ENCODE assay signal across 32 cellular contexts in genomic region chr18:30106356-30106755, GRCh38.
DNase-seq lines count a peak whose midpoint lies in the region; ATAC-seq, FAIRE-seq and TF ChIP-seq lines count a peak whose summit lies in the region.
"Had no signal": no experiment of that assay in that cellular context is flagged by ENCODE, and none has a peak within 500 bp of the region (broad histone marks: within the 10 kb centered on the region; RNA-seq: fewer than 3 reads in every experiment).

No MANE protein-coding gene starts in this region.

- H3K18ac ChIP-seq in H1 (ENCODE audit: extremely low read depth, low read length): no peak overlapping the region

- intact Hi-C loops in MCF 10A (cut with micrococcal nuclease) (no loop called here), breast epithelium (cut with DNase I; ENCODE audit: low total_unique reads) (no loop called here), PC-3 (cut with micrococcal nuclease) (no loop called here), testis (cut with DNase I; ENCODE audit: low total_unique reads) (no loop called here)

- no peak overlapping the region for H3K23ac ChIP-seq in H1 (ENCODE audit: insufficient read length)

- no peaks in the 10 kb centered on the region for H3K4me1 ChIP-seq in breast epithelium
- peaks cover 20% of the 10 kb centered on the region for H3K4me1 ChIP-seq in PC-3 (ENCODE audit: insufficient read depth, low read length)
- no peaks in the 10 kb centered on the region for H3K4me1 ChIP-seq in H1 (replicated peaks in 1 of 4; ENCODE audit: control insufficient read depth in 3 of 4, insufficient read depth in 4 of 4, low read length in 3 of 4)
- no peaks in the 10 kb centered on the region for H3K4me1 ChIP-seq in testis
- H3K4me1 ChIP-seq: body of pancreas, upper lobe of right lung had no signal

- H3K36me3 Mint-ChIP-seq in MCF 10A (ENCODE audit: insufficient read depth, unreplicated experiment): no peaks in the 10 kb centered on the region
- H3K36me3 Mint-ChIP-seq: activated CD4-positive, alpha-beta memory T cell treated with anti-CD3 and anti-CD28 coated beads for 36 hours; activated naive CD8-positive, alpha-beta T cell treated with anti-CD3 and anti-CD28 coated beads, Interleukin-2, amount 10 ng/mL, durations not matched to agents 7 days and 5 days; natural killer cell treated with Interleukin-12 subunit alpha and Interleukin-12 subunit beta and Interleukin-15 and Interleukin-18, amount 100 ng/mL, for 72 hours; stimulated activated effector memory CD8-positive, alpha-beta T cell treated with anti-CD3 and anti-CD28 coated beads, Interleukin-12 subunit alpha, Interleukin-12 subunit beta, amount 100 ng/mL, for 72 hours had no signal

- H3K9me3 ChIP-seq in breast epithelium (no peaks in the 10 kb centered on the region), PC-3 (ENCODE audit: low read length) (no peaks in the 10 kb centered on the region), H1 (ENCODE audit: insufficient read depth in 2 of 2, low read depth in 1 of 2, low read length in 1 of 2) (no peaks in the 10 kb centered on the region), testis (no peaks in the 10 kb centered on the region)
- H3K9me3 ChIP-seq: body of pancreas, ovary, upper lobe of right lung had no signal

- TF ChIP-seq RAD21 in H1 (IDR thresholded peaks at IDR 0.05 in 1 of 2, conservative IDR thresholded peaks at IDR 0.05 in 1 of 2; ENCODE audit: low read depth in 2 of 2, low read length in 2 of 2): no peak

- H3K9ac ChIP-seq in PC-3 (ENCODE audit: low read length) (no peak overlapping the region), H1 (replicated peaks in 1 of 4; ENCODE audit: extremely low read depth in 1 of 4, low read depth in 3 of 4, low read length in 3 of 4) (no peak overlapping the region)

- H2BK12ac ChIP-seq in H1 (ENCODE audit: low read depth, low read length): no peak overlapping the region

- 91% methylated on average over 1 of the region's 1 CpG; no CpG with 5 or more reads in 1 of the 2 experiments for WGBS in H1 (ENCODE audit: extremely low coverage in 1 of 2, insufficient coverage in 1 of 2, insufficient read length in 1 of 2, insufficient replicate concordance in 2 of 2, low coverage in 1 of 2, low lambda C conversion rate in 2 of 2, missing lambda C conversion rate in 1 of 2), 2 experiments
- WGBS in testis, 2 donors: 69 to 81% methylated on average over 1 of the region's 1 CpG

- H3F3A ChIP-seq in PC-3 (ENCODE audit: low read length, unreplicated experiment): no peaks in the 10 kb centered on the region

- H4K20me1 ChIP-seq in PC-3 (ENCODE audit: low read length): no peaks in the 10 kb centered on the region
- no peaks in the 10 kb centered on the region for H4K20me1 ChIP-seq in H1 (replicated peaks in 1 of 2; ENCODE audit: control insufficient read depth in 1 of 2, insufficient read depth in 2 of 2, low read length in 2 of 2)

- H3K56ac ChIP-seq in H1 (replicated peaks; ENCODE audit: insufficient read length, low read depth, low read length): no peak overlapping the region

- no peaks in the 10 kb centered on the region for H3K79me2 ChIP-seq in PC-3 (ENCODE audit: low read length)
- H3K79me2 ChIP-seq in H1 (ENCODE audit: control insufficient read depth in 1 of 2, insufficient read depth in 2 of 2, low read length in 2 of 2): no peaks in the 10 kb centered on the region
- H3K79me2 ChIP-seq: hepatocyte had no signal

- H4K91ac ChIP-seq in H1 (replicated peaks; ENCODE audit: insufficient read length, low read length): no peak overlapping the region

- no peaks in the 10 kb centered on the region for H3K27me3 ChIP-seq in breast epithelium
- H3K27me3 ChIP-seq in PC-3 (ENCODE audit: low read length): no peaks in the 10 kb centered on the region
- H3K27me3 ChIP-seq in H1 (replicated peaks in 1 of 4; ENCODE audit: control insufficient read depth in 3 of 4, extremely low read depth in 1 of 4, insufficient read depth in 3 of 4, low read length in 3 of 4): no peaks in the 10 kb centered on the region
- no peaks in the 10 kb centered on the region for H3K27me3 ChIP-seq in testis
- H3K27me3 ChIP-seq: body of pancreas, hepatocyte, ovary, upper lobe of right lung had no signal

- peaks cover 10% of the 10 kb centered on the region for H3K4me1 Mint-ChIP-seq in MCF 10A (ENCODE audit: insufficient read depth, unreplicated experiment)
- H3K4me1 Mint-ChIP-seq: activated naive CD8-positive, alpha-beta T cell treated with anti-CD3 and anti-CD28 coated beads, Interleukin-2, amount 10 ng/mL, durations not matched to agents 7 days and 5 days; B cell; stimulated activated effector memory CD8-positive, alpha-beta T cell treated with anti-CD3 and anti-CD28 coated beads, Interleukin-12 subunit alpha, Interleukin-12 subunit beta, amount 100 ng/mL, for 72 hours had no signal

- no peak overlapping the region for H3K4ac ChIP-seq in H1 (replicated peaks; ENCODE audit: insufficient read length, low read depth, low read length)

- peak; percentile 99 for ATAC-seq in PC-3
- ATAC-seq: body of pancreas; GM12878; natural killer cell treated with Interleukin-12 subunit alpha and Interleukin-12 subunit beta and Interleukin-15 and Interleukin-18, amount 100 ng/mL, for 72 hours; stimulated activated effector memory CD8-positive, alpha-beta T cell treated with anti-CD3 and anti-CD28 coated beads, Interleukin-12 subunit alpha, Interleukin-12 subunit beta, amount 100 ng/mL, for 72 hours; upper lobe of right lung had no signal

- no peak for TF ChIP-seq EP300 in H1 (IDR thresholded peaks at IDR 0.05; ENCODE audit: borderline replicate concordance in 1 of 2, low read depth in 2 of 2, low read length in 2 of 2)

- no peak overlapping the region for H3K27ac Mint-ChIP-seq in MCF 10A (ENCODE audit: low read depth, unreplicated experiment)
- H3K27ac Mint-ChIP-seq: activated CD4-positive, alpha-beta memory T cell treated with anti-CD3 and anti-CD28 coated beads for 36 hours; activated naive CD8-positive, alpha-beta T cell treated with anti-CD3 and anti-CD28 coated beads, Interleukin-2, amount 10 ng/mL, durations not matched to agents 7 days and 5 days; B cell; natural killer cell treated with Interleukin-12 subunit alpha and Interleukin-12 subunit beta and Interleukin-15 and Interleukin-18, amount 100 ng/mL, for 72 hours; stimulated activated effector memory CD8-positive, alpha-beta T cell treated with anti-CD3 and anti-CD28 coated beads, Interleukin-12 subunit alpha, Interleukin-12 subunit beta, amount 100 ng/mL, for 72 hours had no signal

- H4K8ac ChIP-seq in H1 (ENCODE audit: extremely low read depth, insufficient read depth, low read length): no peak overlapping the region

- no peak for FAIRE-seq in H1 (lab: Jason Lieb, UNC)
- FAIRE-seq: GM12878, islet of Langerhans had no signal

- H3K9me3 Mint-ChIP-seq in MCF 10A (ENCODE audit: unreplicated experiment): no peaks in the 10 kb centered on the region
- H3K9me3 Mint-ChIP-seq: activated naive CD8-positive, alpha-beta T cell treated with anti-CD3 and anti-CD28 coated beads, Interleukin-2, amount 10 ng/mL, durations not matched to agents 7 days and 5 days had no signal

- no peak overlapping the region for H4K5ac ChIP-seq in H1 (ENCODE audit: insufficient read length, low read depth, low read length)

- DNase-seq in MCF 10A (ENCODE audit: unreplicated experiment): peak; percentile 88
- DNase-seq in breast epithelium (ENCODE audit: low spot score in 2 of 2): no peak
- DNase-seq in PC-3: peak; percentile 96
- no peak for DNase-seq in H1 (ENCODE audit: low read depth in 1 of 2, low spot score in 2 of 2)
- no peak for DNase-seq in activated gamma-delta T cell (lab: John Stamatoyannopoulos, UW)
- no peak for DNase-seq in NCI-H1092 treated with DMSO at 0.1 percent for 48 hours (lab: John Stamatoyannopoulos, UW)
- no peak for DNase-seq in iPS-NIHi11 (ENCODE audit: low spot score)
- no peak for DNase-seq in testis
- DNase-seq: activated CD4-positive, alpha-beta memory T cell treated with anti-CD3 and anti-CD28 coated beads for 36 hours; activated naive CD8-positive, alpha-beta T cell treated with anti-CD3 and anti-CD28 coated beads, Interleukin-2, amount 10 ng/mL, durations not matched to agents 7 days and 5 days; body of pancreas; COR-L47; DMS79; foreskin fibroblast; HCEC 1CT; IMR-90; NCI-H1436 treated with DMSO at 0.1 percent for 48 hours; NCI-H510A treated with DMSO at 0.1 percent for 48 hours; ovary; retina; RPMI8226; stimulated activated CD4-positive, alpha-beta T cell treated with anti-CD3 and anti-CD28 coated beads, Interleukin-2, amount 100 ng/mL, for 24 hours; substantia nigra; T-helper 9 cell; upper lobe of right lung had no signal

- no peak overlapping the region for H3K14ac ChIP-seq in H1 (ENCODE audit: insufficient read length)

- no peak overlapping the region for H2AK5ac ChIP-seq in H1 (ENCODE audit: low read depth, low read length)

- H2BK20ac ChIP-seq in H1 (ENCODE audit: low read length): no peak overlapping the region

- no TSS peak for BruUV-seq in MCF 10A (replicated peaks; lab: Mats Ljungman, UMichigan)
- no TSS peak for BruUV-seq in PC-3 (replicated peaks; lab: Mats Ljungman, UMichigan)

- CTCF ChIA-PET in MCF 10A (lab: Yijun Ruan, JAX): interaction anchor here (1.4 kb wide), 1 partner anchor 20 kb away, joined by 4 read pairs; no protein-coding TSS in a partner anchor
- CTCF ChIA-PET in PC-3 (lab: Charles Lee): no interaction called here
- CTCF ChIA-PET in H1 (lab: Charles Lee; ENCODE audit: partially characterized antibody): no interaction called here

- H3K27me3 Mint-ChIP-seq in MCF 10A (ENCODE audit: insufficient read depth, unreplicated experiment): no peaks in the 10 kb centered on the region
- H3K27me3 Mint-ChIP-seq: activated CD4-positive, alpha-beta memory T cell treated with anti-CD3 and anti-CD28 coated beads for 36 hours; activated naive CD8-positive, alpha-beta T cell treated with anti-CD3 and anti-CD28 coated beads, Interleukin-2, amount 10 ng/mL, durations not matched to agents 7 days and 5 days; B cell; natural killer cell treated with Interleukin-12 subunit alpha and Interleukin-12 subunit beta and Interleukin-15 and Interleukin-18, amount 100 ng/mL, for 72 hours had no signal

- H2BK5ac ChIP-seq in H1 (ENCODE audit: low read depth, low read length): no peak overlapping the region

- no peaks in the 10 kb centered on the region for H3K9me2 ChIP-seq in PC-3 (replicated peaks; ENCODE audit: low read length)

- peak overlapping the region; percentile 66 for H3K4me2 ChIP-seq in PC-3 (ENCODE audit: low read length)
- no peak overlapping the region for H3K4me2 ChIP-seq in H1 (ENCODE audit: insufficient read depth in 1 of 2, low read depth in 2 of 2, low read length in 2 of 2)
- H3K4me2 ChIP-seq: hepatocyte, smooth muscle cell had no signal

- H3K23me2 ChIP-seq in H1 (ENCODE audit: low read depth, low read length): no peaks in the 10 kb centered on the region

- H2AFZ ChIP-seq in PC-3 (ENCODE audit: low read length) (no peak overlapping the region), H1 (ENCODE audit: low read length) (peak overlapping the region; percentile 1; the same call in 1 of the 2 replicates)
- H2AFZ ChIP-seq: hepatocyte had no signal

- no peak overlapping the region for H2BK120ac ChIP-seq in H1 (replicated peaks; ENCODE audit: low read depth, low read length)

- no peak overlapping the region for H2BK15ac ChIP-seq in H1 (ENCODE audit: low read length)

- no peak overlapping the region for H3K27ac ChIP-seq in breast epithelium
- peak overlapping the region; percentile 50; the same call in 1 of the 2 replicates for H3K27ac ChIP-seq in PC-3 (ENCODE audit: low read length)
- H3K27ac ChIP-seq in H1 (ENCODE audit: low read depth, low read length): no peak overlapping the region
- H3K27ac ChIP-seq in testis: no peak overlapping the region
- H3K27ac ChIP-seq: body of pancreas, hepatocyte, ovary, upper lobe of right lung had no signal

- TF ChIP-seq POLR2A in breast epithelium (IDR thresholded peaks at IDR 0.05) (no peak), H1 (IDR thresholded peaks at IDR 0.05; ENCODE audit: control extremely low read depth in 1 of 2, low read depth in 2 of 2, low read length in 2 of 2) (no peak), testis (IDR thresholded peaks at IDR 0.05) (no peak)

- H3K79me1 ChIP-seq in H1 (ENCODE audit: low read depth, low read length): no peaks in the 10 kb centered on the region

- H3K4me3 ChIP-seq in breast epithelium: no peak overlapping the region
- no peak overlapping the region for H3K4me3 ChIP-seq in PC-3 (ENCODE audit: low read length)
- no peak overlapping the region for H3K4me3 ChIP-seq in H1 (ENCODE audit: extremely low read depth in 1 of 4, insufficient read depth in 2 of 4, low read depth in 3 of 4, low read length in 4 of 4)
- no peak overlapping the region for H3K4me3 ChIP-seq in testis
- H3K4me3 ChIP-seq: body of pancreas, GM12878, hepatocyte, ovary, smooth muscle cell, upper lobe of right lung had no signal

- TF ChIP-seq CTCF in MCF 10A (IDR thresholded peaks at IDR 0.05; ENCODE audit: unreplicated experiment) (no peak), breast epithelium (IDR thresholded peaks at IDR 0.05) (no peak), PC-3 (conservative IDR thresholded peaks at IDR 0.05; ENCODE audit: low read depth, low read length) (no peak), H1 (IDR thresholded peaks at IDR 0.05; ENCODE audit: control extremely low read depth in 1 of 3, insufficient read depth in 1 of 3, low read depth in 1 of 3, low read length in 3 of 3) (no peak), testis (IDR thresholded peaks at IDR 0.05) (no peak)

- no peaks in the 10 kb centered on the region for H3K36me3 ChIP-seq in breast epithelium
- no peaks in the 10 kb centered on the region for H3K36me3 ChIP-seq in PC-3 (ENCODE audit: low read depth, low read length)
- H3K36me3 ChIP-seq in H1 (ENCODE audit: control insufficient read depth in 2 of 4, insufficient read depth in 4 of 4, low read length in 3 of 4): no peaks in the 10 kb centered on the region
- no peaks in the 10 kb centered on the region for H3K36me3 ChIP-seq in testis (ENCODE audit: low read depth, missing control alignments)
- H3K36me3 ChIP-seq: ovary, upper lobe of right lung had no signal

- POLR2A ChIA-PET in MCF 10A (lab: Yijun Ruan, JAX): interaction anchor here (0.6 to 1.2 kb wide), 2 partner anchors 10 to 1986 kb away, joined by 3 read pairs; partner anchors contain the start of gene RNF138
- POLR2A ChIA-PET in PC-3 (lab: Charles Lee; ENCODE audit: unreplicated experiment): no interaction called here
- POLR2A ChIA-PET in H1 (lab: Charles Lee; ENCODE audit: partially characterized antibody): no interaction called here

- H3K4me3 Mint-ChIP-seq in MCF 10A (ENCODE audit: unreplicated experiment): no peak overlapping the region
- H3K4me3 Mint-ChIP-seq: activated CD4-positive, alpha-beta memory T cell treated with anti-CD3 and anti-CD28 coated beads for 36 hours; activated naive CD8-positive, alpha-beta T cell treated with anti-CD3 and anti-CD28 coated beads, Interleukin-2, amount 10 ng/mL, durations not matched to agents 7 days and 5 days; B cell; natural killer cell treated with Interleukin-12 subunit alpha and Interleukin-12 subunit beta and Interleukin-15 and Interleukin-18, amount 100 ng/mL, for 72 hours; stimulated activated effector memory CD8-positive, alpha-beta T cell treated with anti-CD3 and anti-CD28 coated beads, Interleukin-12 subunit alpha, Interleukin-12 subunit beta, amount 100 ng/mL, for 72 hours had no signal

Comparison
In these comparisons a context has a peak if more than half of its experiments do, and no peak if none do; other contexts are left out.
1. DNase-seq: peak in MCF 10A (single experiment) and PC-3 (single experiment); none in breast epithelium (0 of 2), H1 (0 of 2), activated gamma-delta T cell (single experiment), NCI-H1092 treated with DMSO at 0.1 percent for 48 hours (single experiment), iPS-NIHi11 (single experiment) and testis (single experiment).